9 cellular contexts compared by ENCODE assay signal in the genomic region with DNA sequence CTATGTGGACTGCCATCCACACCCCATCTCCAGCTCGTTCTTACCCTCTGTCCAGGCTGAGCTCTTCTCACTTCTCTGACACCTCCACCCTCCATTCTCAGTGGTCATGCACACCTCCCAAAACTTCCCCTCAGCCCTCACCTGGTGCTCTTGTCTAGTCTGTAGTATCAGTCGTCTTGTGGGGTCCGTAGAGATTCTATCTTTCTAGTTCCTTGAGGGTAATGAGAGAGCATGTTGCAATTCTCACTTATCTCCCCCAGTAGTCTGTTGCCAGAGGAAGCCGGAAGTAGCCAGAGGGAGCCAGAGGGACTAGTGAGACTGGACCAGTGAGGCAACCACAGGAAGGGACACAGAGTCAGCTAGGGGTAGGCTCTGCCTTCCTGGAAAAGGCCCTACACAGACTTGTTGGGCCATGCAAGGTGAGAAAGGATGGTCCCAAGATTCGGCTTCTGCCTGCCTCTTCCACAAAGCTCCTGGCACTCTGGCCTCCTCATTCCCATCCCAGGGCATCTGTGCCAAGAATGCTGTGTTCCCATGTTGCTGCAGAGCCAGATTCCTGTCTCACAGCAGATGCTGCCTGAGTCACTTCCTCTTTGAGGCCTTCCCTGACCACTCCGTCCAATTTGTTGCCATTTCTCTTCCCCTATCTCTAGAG. TPM values are rescaled to one million over a fixed set of nuclear protein-coding genes. Genes with fewer than 3 reads are reported as not detected.
A peak's percentile ranks its signal among the peaks of the same experiment; 100 is the strongest.
DNase-seq lines count a peak whose midpoint lies in the region; TF ChIP-seq lines count a peak whose summit lies in the region.
"Had no signal": no experiment of that assay in that cellular context is flagged by ENCODE, and none has a peak within 500 bp of the region (broad histone marks: within the 10 kb centered on the region; RNA-seq: fewer than 3 reads in every experiment).

No MANE protein-coding gene starts in this region.

- H3K27ac Mint-ChIP-seq in activated CD4-positive, alpha-beta memory T cell treated with anti-CD3 and anti-CD28 coated beads, Interleukin-2, amount 10 ng/mL, durations not matched to agents 7 days and 5 days, result no peak overlapping the region

- no peak overlapping the region for H3K14ac ChIP-seq in neuronal stem cell (ENCODE audit: low read length)

- no peak overlapping the region for H3K23ac ChIP-seq in neuronal stem cell (ENCODE audit: low read depth, low read length, poor library complexity)

- no peak overlapping the region for H2BK120ac ChIP-seq in neuronal stem cell (ENCODE audit: low read depth, low read length)

- H3K36me3 Mint-ChIP-seq in activated CD4-positive, alpha-beta memory T cell treated with anti-CD3 and anti-CD28 coated beads, Interleukin-2, amount 10 ng/mL, durations not matched to agents 7 days and 5 days (ENCODE audit: low read depth), result peaks cover 7% of the 10 kb centered on the region

- H3K27ac ChIP-seq in neuronal stem cell (replicated peaks; ENCODE audit: low read length), result no peak overlapping the region

- TF ChIP-seq CTCF in choroid plexus epithelial cell (conservative IDR thresholded peaks at IDR 0.05; ENCODE audit: low read depth, low read length), result peak; percentile 57

- H4K8ac ChIP-seq in neuronal stem cell (ENCODE audit: low read depth, low read length), result no peak overlapping the region

- peaks cover 18% of the 10 kb centered on the region for H3K27me3 Mint-ChIP-seq in activated CD4-positive, alpha-beta memory T cell treated with anti-CD3 and anti-CD28 coated beads, Interleukin-2, amount 10 ng/mL, durations not matched to agents 7 days and 5 days

- CTCF ChIA-PET in activated CD4-positive, alpha-beta memory T cell treated with anti-CD3 and anti-CD28 coated beads, Interleukin-2, amount 10 ng/mL, durations not matched to agents 7 days and 5 days (lab: Charles Lee), result no interaction called here

- no peak overlapping the region for H2BK12ac ChIP-seq in neuronal stem cell (ENCODE audit: low read length)

- H2AFZ ChIP-seq in neuronal stem cell (ENCODE audit: low read length), result no peak overlapping the region

- no peaks in the 10 kb centered on the region for H3K36me3 ChIP-seq in neuronal stem cell (replicated peaks in 1 of 2; ENCODE audit: control insufficient read depth in 2 of 2, insufficient read depth in 2 of 2, low read length in 2 of 2)

- WGBS in neuronal stem cell (ENCODE audit: extremely low coverage in 2 of 2, insufficient read length in 2 of 2, insufficient replicate concordance in 1 of 2), 2 donors, result no CpG with 5 or more reads among the region's 6 CpGs

- DNase-seq in ELF-1 (ENCODE audit: low read depth, low spot score) (peak; percentile 44), NCI-H446 treated with DMSO at 0.1 percent for 48 hours (lab: John Stamatoyannopoulos, UW) (peak; percentile 75), choroid plexus epithelial cell (ENCODE audit: low read depth) (peak; percentile 81), neuronal stem cell (ENCODE audit: low spot score) (no peak), HuH-7.5 (ENCODE audit: low spot score) (no peak), T1000 (lab: John Stamatoyannopoulos, UW) (no peak), cortex of kidney (lab: John Stamatoyannopoulos, UW) (no peak)
- no peak for DNase-seq in activated CD4-positive, alpha-beta memory T cell treated with anti-CD3 and anti-CD28 coated beads, Interleukin-2, amount 10 ng/mL, durations not matched to agents 7 days and 5 days
- DNase-seq: NCI-H1105 had no signal

- H4K91ac ChIP-seq in neuronal stem cell (ENCODE audit: low read depth, low read length, poor library complexity), result no peak overlapping the region

- H3K4me3 ChIP-seq in choroid plexus epithelial cell (ENCODE audit: low read depth, low read length) (no peak overlapping the region), neuronal stem cell (ENCODE audit: low read length in 2 of 2) (no peak overlapping the region)

- H3K79me1 ChIP-seq in neuronal stem cell (ENCODE audit: low read depth, low read length), result no peaks in the 10 kb centered on the region

- H3K4ac ChIP-seq in neuronal stem cell (ENCODE audit: low read length), result no peak overlapping the region

- no peak overlapping the region for H2BK5ac ChIP-seq in neuronal stem cell (ENCODE audit: low read length)

- peak overlapping the region; percentile 2 for H3K18ac ChIP-seq in neuronal stem cell (ENCODE audit: low read length)

- peaks cover 5% of the 10 kb centered on the region for H3K9me3 Mint-ChIP-seq in activated CD4-positive, alpha-beta memory T cell treated with anti-CD3 and anti-CD28 coated beads, Interleukin-2, amount 10 ng/mL, durations not matched to agents 7 days and 5 days

- H3K4me2 ChIP-seq in neuronal stem cell (ENCODE audit: insufficient read depth, low read length, poor library complexity, severe bottlenecking), result no peak overlapping the region

- POLR2A ChIA-PET in activated CD4-positive, alpha-beta memory T cell treated with anti-CD3 and anti-CD28 coated beads, Interleukin-2, amount 10 ng/mL, durations not matched to agents 7 days and 5 days (lab: Charles Lee), result interaction anchor here (1.0 to 1.5 kb wide), 2 partner anchors 9 to 53 kb away, joined by 3 to 4 read pairs; no protein-coding TSS in a partner anchor

- peaks cover 0 to 7% (median 0%) of the 10 kb centered on the region in 3 experiments for H3K27me3 ChIP-seq in neuronal stem cell (ENCODE audit: control insufficient read depth in 3 of 3, insufficient read depth in 3 of 3, low read depth in 1 of 3, low read length in 3 of 3)

- no peak overlapping the region for H2BK15ac ChIP-seq in neuronal stem cell (ENCODE audit: low read length)

- peaks cover 0 to 14% of the 10 kb centered on the region in 2 donors for H3K4me1 ChIP-seq in neuronal stem cell (ENCODE audit: control insufficient read depth in 2 of 2, insufficient read depth in 1 of 2, low read depth in 1 of 2, low read length in 2 of 2)

- no peaks in the 10 kb centered on the region for H3K9me3 ChIP-seq in neuronal stem cell (replicated peaks in 1 of 2; ENCODE audit: control insufficient read depth in 2 of 2, insufficient read depth in 1 of 2, low read depth in 1 of 2, low read length in 2 of 2)

- H3K9ac ChIP-seq in neuronal stem cell (ENCODE audit: low read depth, low read length, poor library complexity), result no peak overlapping the region

- no peak overlapping the region for H3K4me3 Mint-ChIP-seq in activated CD4-positive, alpha-beta memory T cell treated with anti-CD3 and anti-CD28 coated beads, Interleukin-2, amount 10 ng/mL, durations not matched to agents 7 days and 5 days

- peaks cover 29% of the 10 kb centered on the region for H3K4me1 Mint-ChIP-seq in activated CD4-positive, alpha-beta memory T cell treated with anti-CD3 and anti-CD28 coated beads, Interleukin-2, amount 10 ng/mL, durations not matched to agents 7 days and 5 days

- H2AK5ac ChIP-seq in neuronal stem cell (ENCODE audit: low read depth, low read length), result no peak overlapping the region

RNA-seq across cellular contexts. Expression of a gene that starts 50.6 kb away (rescaled TPM):
- polyA plus RNA-seq in neuronal stem cell (2013, experiment 1 of 2), result 1.4 TPM
- 1.6 TPM for polyA plus RNA-seq in neuronal stem cell (2013, experiment 2 of 2)
- 100 to 1,000 TPM; 143 TPM for total RNA-seq in activated CD4-positive, alpha-beta memory T cell treated with anti-CD3 and anti-CD28 coated beads, Interleukin-2, amount 10 ng/mL, durations not matched to agents 7 days and 5 days

Comparison
In these comparisons a context has a peak if more than half of its experiments do, and no peak if none do; other contexts are left out.
1. DNase-seq: peak in ELF-1 (single experiment), NCI-H446 treated with DMSO at 0.1 percent for 48 hours (single experiment) and choroid plexus epithelial cell (single experiment); none in neuronal stem cell (single experiment), HuH-7.5 (single experiment), activated CD4-positive, alpha-beta memory T cell treated with anti-CD3 and anti-CD28 coated beads, Interleukin-2, amount 10 ng/mL, durations not matched to agents 7 days and 5 days (single experiment), T1000 (single experiment) and cortex of kidney (single experiment).